ENCODE assay signal across 10 cellular contexts in the genomic region with DNA sequence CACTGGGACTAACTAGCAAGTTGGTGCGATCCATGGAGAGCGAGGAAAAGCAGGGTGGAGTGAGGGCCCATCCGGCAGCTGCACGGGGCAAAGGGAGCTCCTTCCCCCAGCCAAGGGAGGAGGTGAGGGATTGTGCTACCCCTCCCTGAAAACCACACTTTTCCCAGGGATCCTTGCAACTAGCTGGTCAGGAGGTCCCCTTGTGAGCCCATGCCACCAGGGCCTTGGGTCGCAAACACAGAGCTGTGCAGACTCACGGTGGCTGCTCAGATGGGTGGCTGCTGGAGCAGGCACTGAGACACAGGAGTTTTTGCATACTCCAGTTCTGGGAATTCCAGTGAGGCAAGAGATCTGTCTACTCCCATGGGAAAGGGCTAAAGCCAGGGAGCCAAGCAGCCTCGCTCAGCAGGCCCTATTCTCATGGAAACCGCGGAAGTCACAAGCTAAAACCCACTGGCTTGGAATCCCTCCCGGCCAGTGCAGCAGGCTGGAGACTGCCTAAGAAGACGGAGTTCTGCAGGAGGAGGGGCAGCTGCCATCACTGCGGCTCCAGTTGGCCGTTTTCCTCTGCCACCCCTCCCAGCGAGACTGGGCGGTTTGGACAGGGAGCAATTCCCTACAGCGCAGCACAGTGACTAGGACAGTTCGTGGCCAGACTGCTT. TPM values are rescaled to one million over a fixed set of nuclear protein-coding genes. Genes with fewer than 3 reads are reported as not detected.
DNase-seq lines count a peak whose midpoint lies in the region; ATAC-seq, FAIRE-seq and TF ChIP-seq lines count a peak whose summit lies in the region.
"Had no signal": no experiment of that assay in that cellular context is flagged by ENCODE, and none has a peak within 500 bp of the region (broad histone marks: within the 10 kb centered on the region; RNA-seq: fewer than 3 reads in every experiment).

No MANE protein-coding gene starts in this region.

- H3K4me3 ChIP-seq in H1 (ENCODE audit: extremely low read depth in 1 of 4, insufficient read depth in 2 of 4, low read depth in 3 of 4, low read length in 4 of 4) (0 out of 8 replicates have a peak overlapping the region, but pooled peaks of 2 of the 4 experiments have one; percentile 11 to 13), lung (no peak overlapping the region), uterus (no peak overlapping the region)

- H3K79me1 ChIP-seq in H1 (ENCODE audit: low read depth, low read length), result no peaks in the 10 kb centered on the region

- DNase-seq in NCI-H2171 treated with DMSO at 0.1 percent for 48 hours (lab: John Stamatoyannopoulos, UW) (peak; percentile 62), NCI-H2171 (lab: John Stamatoyannopoulos, UW) (no peak), H1 (ENCODE audit: low read depth in 1 of 2, low spot score in 2 of 2) (peak; percentile 50 to 66), lung (ENCODE audit: low spot score) (peak; percentile 37), uterus (peak; percentile 24 to 50), GM13977 (ENCODE audit: low spot score) (no peak), ACHN (no peak)
- DNase-seq in central memory CD4-positive, alpha-beta T cell, result no peak
- DNase-seq: NCI-H1930 had no signal

- peak overlapping the region; percentile 46; the same call in 1 of the 2 replicates for H2BK5ac ChIP-seq in H1 (ENCODE audit: low read depth, low read length)

- H3K79me2 ChIP-seq in H1 (ENCODE audit: control insufficient read depth in 1 of 2, insufficient read depth in 2 of 2, low read length in 2 of 2), result no peaks in the 10 kb centered on the region

- H4K91ac ChIP-seq in H1 (replicated peaks; ENCODE audit: insufficient read length, low read length), result peak overlapping the region; percentile 44

- no peak for TF ChIP-seq RAD21 in H1 (IDR thresholded peaks at IDR 0.05 in 1 of 2, conservative IDR thresholded peaks at IDR 0.05 in 1 of 2; ENCODE audit: low read depth in 2 of 2, low read length in 2 of 2)

- no peaks in the 10 kb centered on the region for H3K36me3 ChIP-seq in H1 (ENCODE audit: control insufficient read depth in 2 of 4, insufficient read depth in 4 of 4, low read length in 3 of 4)
- H3K36me3 ChIP-seq in lung (ENCODE audit: control insufficient read depth in 2 of 2, insufficient read depth in 2 of 2, low read length in 2 of 2), result peaks cover 0 to 1% of the 10 kb centered on the region in 2 donors
- H3K36me3 ChIP-seq in uterus, result no peaks in the 10 kb centered on the region

- H2BK120ac ChIP-seq in H1 (replicated peaks; ENCODE audit: low read depth, low read length), result peak overlapping the region; percentile 84

- peak overlapping the region; percentile 52 to 65 for H3K4me2 ChIP-seq in H1 (ENCODE audit: insufficient read depth in 1 of 2, low read depth in 2 of 2, low read length in 2 of 2)

- no peak for TF ChIP-seq CTCF in H1 (IDR thresholded peaks at IDR 0.05; ENCODE audit: control extremely low read depth in 1 of 3, insufficient read depth in 1 of 3, low read depth in 1 of 3, low read length in 3 of 3)
- no peak for TF ChIP-seq CTCF in lung (IDR thresholded peaks at IDR 0.05; ENCODE audit: control extremely low read depth, extremely low read depth)
- TF ChIP-seq CTCF in uterus (IDR thresholded peaks at IDR 0.05), result no peak
- no peak for TF ChIP-seq CTCF in GM13977 (IDR thresholded peaks at IDR 0.05; ENCODE audit: extremely low read depth, insufficient read depth, missing control alignments)

- H2AK5ac ChIP-seq in H1 (ENCODE audit: low read depth, low read length), result no peak overlapping the region

- TF ChIP-seq POLR2A in H1 (IDR thresholded peaks at IDR 0.05; ENCODE audit: control extremely low read depth in 1 of 2, low read depth in 2 of 2, low read length in 2 of 2), result peak in 1 of 2 experiments; percentile 63; a peak in 2 of 3 replicates
- TF ChIP-seq POLR2A in uterus (IDR thresholded peaks at IDR 0.05), result no peak

- H2BK12ac ChIP-seq in H1 (ENCODE audit: low read depth, low read length), result peak overlapping the region; percentile 51; the same call in 1 of the 2 replicates

- in situ Hi-C loops in GM13977 (cut with MboI; ENCODE audit: low pct_unique_long_range_greater_than_20kb, low sequenced_read_pairs, unreplicated experiment), result no loop called here
- in situ Hi-C loops in ACHN (cut with HindIII; ENCODE audit: low pct_ligation_motif_present, low pct_unique_long_range_greater_than_20kb, low sequenced_read_pairs), result no loop called here

- H3K4me1 ChIP-seq in H1 (replicated peaks in 1 of 4; ENCODE audit: control insufficient read depth in 3 of 4, insufficient read depth in 4 of 4, low read length in 3 of 4) (peaks cover 0 to 13% (median 9%) of the 10 kb centered on the region in 4 experiments; a peak in 6 of 7 replicates), lung (ENCODE audit: control insufficient read depth in 2 of 2, insufficient read depth in 2 of 2, low read length in 2 of 2) (peaks cover 0 to 2% of the 10 kb centered on the region in 2 donors), uterus (no peaks in the 10 kb centered on the region)

- no peak overlapping the region for H3K9ac ChIP-seq in H1 (replicated peaks in 1 of 4; ENCODE audit: extremely low read depth in 1 of 4, low read depth in 3 of 4, low read length in 3 of 4)

- H3K27me3 ChIP-seq in H1 (replicated peaks in 1 of 4; ENCODE audit: control insufficient read depth in 3 of 4, extremely low read depth in 1 of 4, insufficient read depth in 3 of 4, low read length in 3 of 4) (no peaks in the 10 kb centered on the region), lung (ENCODE audit: control insufficient read depth, insufficient read depth) (no peaks in the 10 kb centered on the region), uterus (no peaks in the 10 kb centered on the region)

- peak overlapping the region; percentile 55; the same call in 1 of the 2 replicates for H2BK15ac ChIP-seq in H1 (ENCODE audit: low read length)

- no peak overlapping the region for H3K56ac ChIP-seq in H1 (replicated peaks; ENCODE audit: insufficient read length, low read depth, low read length)

- H3K23ac ChIP-seq in H1 (ENCODE audit: insufficient read length), result no peak overlapping the region

- H4K20me1 ChIP-seq in H1 (replicated peaks in 1 of 2; ENCODE audit: control insufficient read depth in 1 of 2, insufficient read depth in 2 of 2, low read length in 2 of 2), result no peaks in the 10 kb centered on the region

- no peak overlapping the region for H3K4ac ChIP-seq in H1 (replicated peaks; ENCODE audit: insufficient read length, low read depth, low read length)

- H3K14ac ChIP-seq in H1 (ENCODE audit: insufficient read length), result no peak overlapping the region

- peak overlapping the region; percentile 54; the same call in 1 of the 2 replicates for H4K8ac ChIP-seq in H1 (ENCODE audit: extremely low read depth, insufficient read depth, low read length)

- no peak for TF ChIP-seq EP300 in H1 (IDR thresholded peaks at IDR 0.05; ENCODE audit: borderline replicate concordance in 1 of 2, low read depth in 2 of 2, low read length in 2 of 2)

- H3K23me2 ChIP-seq in H1 (ENCODE audit: low read depth, low read length), result no peaks in the 10 kb centered on the region

- H3K18ac ChIP-seq in H1 (ENCODE audit: extremely low read depth, low read length), result peak overlapping the region; percentile 80

- peak; percentile 13 for FAIRE-seq in H1 (lab: Jason Lieb, UNC)

- H3K27ac ChIP-seq in H1 (ENCODE audit: low read depth, low read length) (0 out of 2 replicates have a peak overlapping the region, but pooled peaks have one; percentile 39), lung (ENCODE audit: low read depth in 1 of 2, low read length in 1 of 2) (peak overlapping the region in 1 of 2 donors; percentile 39), uterus (peak overlapping the region in 1 of 2 donors; percentile 10)
- H3K27ac ChIP-seq: neutrophil had no signal

- intact Hi-C loops in uterus (cut with DNase I; ENCODE audit: low total_unique reads), result no loop called here

- peak overlapping the region; percentile 84 for H2AFZ ChIP-seq in H1 (ENCODE audit: low read length)

- peak overlapping the region; percentile 50 for H4K5ac ChIP-seq in H1 (ENCODE audit: insufficient read length, low read depth, low read length)

- peaks cover 2 to 6% of the 10 kb centered on the region in 2 experiments for H3K9me3 ChIP-seq in H1 (ENCODE audit: insufficient read depth in 2 of 2, low read depth in 1 of 2, low read length in 1 of 2)
- H3K9me3 ChIP-seq in lung (ENCODE audit: control insufficient read depth in 2 of 2, insufficient read depth in 1 of 2, low read length in 1 of 2), result peaks cover 0 to 8% of the 10 kb centered on the region in 2 donors
- peaks cover 0 to 4% of the 10 kb centered on the region in 2 donors for H3K9me3 ChIP-seq in uterus

- POLR2A ChIA-PET in H1 (lab: Charles Lee; ENCODE audit: partially characterized antibody), result interaction anchor here (1.0 to 1.4 kb wide), 4 partner anchors 9 to 32 kb away, joined by 3 to 5 read pairs (median 3); a partner anchor contains a TSS

- WGBS in H1 (ENCODE audit: extremely low coverage in 1 of 2, insufficient coverage in 1 of 2, insufficient read length in 1 of 2, insufficient replicate concordance in 2 of 2, low coverage in 1 of 2, low lambda C conversion rate in 2 of 2, missing lambda C conversion rate in 1 of 2), 2 experiments, result 61% methylated on average over 17 of the region's 17 CpGs; no CpG with 5 or more reads in 1 of the 2 experiments
- WGBS in lung, 2 donors, result 64 to 75% methylated on average over 17 of the region's 17 CpGs

- 0 out of 2 replicates have a peak overlapping the region, but pooled peaks have one; percentile 49 for H2BK20ac ChIP-seq in H1 (ENCODE audit: low read length)

- ATAC-seq in lung (ENCODE audit: insufficient read depth, low FRiP score), result peak; percentile 34

- CTCF ChIA-PET in H1 (lab: Charles Lee; ENCODE audit: partially characterized antibody), result interaction anchor here (1.9 kb wide), 1 partner anchor 37 kb away, joined by 3 read pairs; no protein-coding TSS in a partner anchor

RNA-seq across cellular contexts. Expression of a gene that starts 10.9 kb away (rescaled TPM):
- not detected in 2 replicates for total RNA-seq in H1 (2021; fragmentation: NEBNext Ultra II Directional; extraction: Animal tissue kit (Norgen Biotek cat#: 25700))
- polyA plus RNA-seq in H1 (2011; rRNA removed), result not detected in 2 replicates
- not detected for polyA plus RNA-seq in H1 (2011; cell fraction: cytosol; rRNA removed)
- polyA plus RNA-seq in H1 (2011; cell fraction: nucleus; rRNA removed), result not detected
- not detected in 4 replicates for polyA plus RNA-seq in H1 (2012, experiment 1 of 2)
- polyA plus RNA-seq in H1 (2012, experiment 2 of 2), result not detected
- polyA plus RNA-seq in H1 (2013, experiment 1 of 2), result not detected
- polyA plus RNA-seq in H1 (2013, experiment 2 of 2), result not detected
- not detected in 2 replicates for polyA minus RNA-seq in H1 (2011; rRNA and poly(A)+ RNA removed)
- polyA minus RNA-seq in H1 (2011; cell fraction: cytosol; rRNA and poly(A)+ RNA removed), result not detected
- not detected for polyA minus RNA-seq in H1 (2011; cell fraction: nucleus; rRNA and poly(A)+ RNA removed)
- under 1 TPM in 1 of 2 donors, not detected in 1; 0.28 TPM for total RNA-seq in lung
- under 1 TPM in 1 of 2 donors, not detected in 1; 0.02 TPM for polyA plus RNA-seq in lung
- under 1 TPM in 2 of 4 donors, not detected in 2; 0.07 to 0.15 TPM for total RNA-seq in uterus

RNA-seq across cellular contexts. Expression of a gene that starts 22.5 kb away (rescaled TPM):
- total RNA-seq in H1 (2021; fragmentation: NEBNext Ultra II Directional; extraction: Animal tissue kit (Norgen Biotek cat#: 25700)), result 0.41 TPM in 1 of 2 replicates, not detected in the other
- polyA plus RNA-seq in H1 (2011; rRNA removed), result 0.44 TPM in 1 of 2 replicates, not detected in the other
- polyA plus RNA-seq in H1 (2011; cell fraction: cytosol; rRNA removed), result 0.36 TPM
- polyA plus RNA-seq in H1 (2011; cell fraction: nucleus; rRNA removed), result not detected
- 0.36 to 0.56 TPM in 2 of 4 replicates, not detected in the others for polyA plus RNA-seq in H1 (2012, experiment 1 of 2)
- not detected for polyA plus RNA-seq in H1 (2012, experiment 2 of 2)
- polyA plus RNA-seq in H1 (2013, experiment 1 of 2), result 0.10 TPM
- polyA plus RNA-seq in H1 (2013, experiment 2 of 2), result 0.07 TPM
- polyA minus RNA-seq in H1 (2011; rRNA and poly(A)+ RNA removed), result not detected in 2 replicates
- not detected for polyA minus RNA-seq in H1 (2011; cell fraction: cytosol; rRNA and poly(A)+ RNA removed)
- polyA minus RNA-seq in H1 (2011; cell fraction: nucleus; rRNA and poly(A)+ RNA removed), result not detected
- total RNA-seq in lung, result 10 to 100 TPM in 1 of 2 donors, 1 to 10 TPM in 1; 4.2 to 14.1 TPM
- 10 to 100 TPM in 1 of 2 donors, 1 to 10 TPM in 1; 5.5 to 32.8 TPM for polyA plus RNA-seq in lung
- total RNA-seq in uterus, result 1 to 10 TPM in 1 of 4 donors, under 1 TPM in 1, not detected in 2; 0.97 to 2.3 TPM

Comparison
In these comparisons a context has a peak if more than half of its experiments do, and no peak if none do; other contexts are left out.
1. DNase-seq: peak in NCI-H2171 treated with DMSO at 0.1 percent for 48 hours (single experiment), H1 (2 of 2), lung (single experiment) and uterus (2 of 2); none in NCI-H2171 (single experiment), central memory CD4-positive, alpha-beta T cell (single experiment), GM13977 (single experiment) and ACHN (single experiment).